1 cellular context compared by ENCODE assay signal in the genomic region with DNA sequence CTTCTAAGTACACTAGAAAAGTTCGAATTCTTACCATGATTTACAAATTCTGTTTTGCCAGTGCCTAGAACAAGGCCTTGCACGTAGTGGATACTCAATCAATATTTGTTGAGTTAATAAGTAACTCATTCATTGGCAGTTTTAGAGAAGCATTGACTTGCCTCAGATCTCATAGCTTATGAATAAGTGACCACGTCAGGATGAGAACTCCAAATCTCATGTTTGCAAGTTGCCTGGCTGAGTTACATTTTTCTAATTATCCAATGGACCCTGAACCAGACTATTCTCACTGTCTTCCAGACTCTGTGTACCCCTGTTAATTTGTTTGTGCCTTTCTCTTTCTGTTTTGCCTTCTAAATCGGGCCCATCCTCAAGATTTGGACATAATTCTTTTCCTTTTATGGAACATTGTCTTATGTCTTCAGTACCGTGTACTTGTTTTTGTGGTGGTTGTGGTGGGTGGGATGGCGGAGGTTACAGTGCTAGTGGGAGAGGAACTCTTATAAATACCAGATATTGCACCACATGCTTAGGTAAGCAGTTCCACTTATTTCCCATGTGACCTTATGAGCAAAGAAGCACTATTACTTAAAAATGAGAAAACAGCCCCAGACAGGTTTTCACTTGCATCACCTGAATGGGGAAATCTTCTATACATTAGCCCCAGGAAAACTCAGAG.
A peak's percentile ranks its signal among the peaks of the same experiment; 100 is the strongest.
TF ChIP-seq lines count a peak whose summit lies in the region.

No MANE protein-coding gene starts in this region.

TF ChIP-seq in HepG2, 621 proteins besides CTCF, POLR2A, EP300 and RAD21 (continued from another document):
- TF ChIP-seq, protein P1, sequence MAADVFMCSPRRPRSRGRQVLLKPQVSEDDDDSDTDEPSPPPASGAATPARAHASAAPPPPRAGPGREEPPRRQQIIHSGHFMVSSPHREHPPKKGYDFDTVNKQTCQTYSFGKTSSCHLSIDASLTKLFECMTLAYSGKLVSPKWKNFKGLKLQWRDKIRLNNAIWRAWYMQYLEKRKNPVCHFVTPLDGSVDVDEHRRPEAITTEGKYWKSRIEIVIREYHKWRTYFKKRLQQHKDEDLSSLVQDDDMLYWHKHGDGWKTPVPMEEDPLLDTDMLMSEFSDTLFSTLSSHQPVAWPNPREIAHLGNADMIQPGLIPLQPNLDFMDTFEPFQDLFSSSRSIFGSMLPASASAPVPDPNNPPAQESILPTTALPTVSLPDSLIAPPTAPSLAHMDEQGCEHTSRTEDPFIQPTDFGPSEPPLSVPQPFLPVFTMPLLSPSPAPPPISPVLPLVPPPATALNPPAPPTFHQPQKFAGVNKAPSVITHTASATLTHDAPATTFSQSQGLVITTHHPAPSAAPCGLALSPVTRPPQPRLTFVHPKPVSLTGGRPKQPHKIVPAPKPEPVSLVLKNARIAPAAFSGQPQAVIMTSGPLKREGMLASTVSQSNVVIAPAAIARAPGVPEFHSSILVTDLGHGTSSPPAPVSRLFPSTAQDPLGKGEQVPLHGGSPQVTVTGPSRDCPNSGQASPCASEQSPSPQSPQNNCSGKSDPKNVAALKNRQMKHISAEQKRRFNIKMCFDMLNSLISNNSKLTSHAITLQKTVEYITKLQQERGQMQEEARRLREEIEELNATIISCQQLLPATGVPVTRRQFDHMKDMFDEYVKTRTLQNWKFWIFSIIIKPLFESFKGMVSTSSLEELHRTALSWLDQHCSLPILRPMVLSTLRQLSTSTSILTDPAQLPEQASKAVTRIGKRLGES (CRISPR knock-in tag; IDR thresholded peaks at IDR 0.05; ENCODE audit: borderline replicate concordance): no peak
- TF ChIP-seq ZNF383 (CRISPR knock-in tag; IDR thresholded peaks at IDR 0.05; ENCODE audit: borderline replicate concordance) (no peak), ZNF441 (CRISPR knock-in tag; IDR thresholded peaks at IDR 0.05; ENCODE audit: borderline replicate concordance) (no peak), ZNF121 (CRISPR knock-in tag; IDR thresholded peaks at IDR 0.05) (0 out of 2 replicates have a peak, but pooled peaks have one; percentile 16), KLF12 (CRISPR knock-in tag; IDR thresholded peaks at IDR 0.05; ENCODE audit: borderline replicate concordance) (no peak), ZKSCAN1 (IDR thresholded peaks at IDR 0.05; ENCODE audit: low read length) (0 out of 2 replicates have a peak, but pooled peaks have one; percentile 15), POGZ (CRISPR knock-in tag; IDR thresholded peaks at IDR 0.05) (peak; percentile 89), HMG20A (CRISPR knock-in tag; IDR thresholded peaks at IDR 0.05; ENCODE audit: borderline replicate concordance) (no peak), KLF13 (CRISPR knock-in tag; IDR thresholded peaks at IDR 0.05) (no peak), SOX5 (CRISPR knock-in tag; IDR thresholded peaks at IDR 0.05; ENCODE audit: borderline replicate concordance) (peak; percentile 55; the same call in 1 of the 2 replicates), IRF2 (CRISPR knock-in tag; IDR thresholded peaks at IDR 0.05) (no peak), ZNF747 (CRISPR knock-in tag; IDR thresholded peaks at IDR 0.05; ENCODE audit: borderline replicate concordance) (no peak), ZNF75D (CRISPR knock-in tag; IDR thresholded peaks at IDR 0.05; ENCODE audit: borderline replicate concordance) (no peak), ZMYM4 (CRISPR knock-in tag; IDR thresholded peaks at IDR 0.05) (peak; percentile 62; the same call in 1 of the 2 replicates), KMT2A (CRISPR knock-in tag; IDR thresholded peaks at IDR 0.05) (no peak)
- TF ChIP-seq, protein P2, sequence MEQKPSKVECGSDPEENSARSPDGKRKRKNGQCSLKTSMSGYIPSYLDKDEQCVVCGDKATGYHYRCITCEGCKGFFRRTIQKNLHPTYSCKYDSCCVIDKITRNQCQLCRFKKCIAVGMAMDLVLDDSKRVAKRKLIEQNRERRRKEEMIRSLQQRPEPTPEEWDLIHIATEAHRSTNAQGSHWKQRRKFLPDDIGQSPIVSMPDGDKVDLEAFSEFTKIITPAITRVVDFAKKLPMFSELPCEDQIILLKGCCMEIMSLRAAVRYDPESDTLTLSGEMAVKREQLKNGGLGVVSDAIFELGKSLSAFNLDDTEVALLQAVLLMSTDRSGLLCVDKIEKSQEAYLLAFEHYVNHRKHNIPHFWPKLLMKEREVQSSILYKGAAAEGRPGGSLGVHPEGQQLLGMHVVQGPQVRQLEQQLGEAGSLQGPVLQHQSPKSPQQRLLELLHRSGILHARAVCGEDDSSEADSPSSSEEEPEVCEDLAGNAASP (CRISPR knock-in tag; IDR thresholded peaks at IDR 0.05; ENCODE audit: borderline replicate concordance): no peak
- TF ChIP-seq, protein P3, sequence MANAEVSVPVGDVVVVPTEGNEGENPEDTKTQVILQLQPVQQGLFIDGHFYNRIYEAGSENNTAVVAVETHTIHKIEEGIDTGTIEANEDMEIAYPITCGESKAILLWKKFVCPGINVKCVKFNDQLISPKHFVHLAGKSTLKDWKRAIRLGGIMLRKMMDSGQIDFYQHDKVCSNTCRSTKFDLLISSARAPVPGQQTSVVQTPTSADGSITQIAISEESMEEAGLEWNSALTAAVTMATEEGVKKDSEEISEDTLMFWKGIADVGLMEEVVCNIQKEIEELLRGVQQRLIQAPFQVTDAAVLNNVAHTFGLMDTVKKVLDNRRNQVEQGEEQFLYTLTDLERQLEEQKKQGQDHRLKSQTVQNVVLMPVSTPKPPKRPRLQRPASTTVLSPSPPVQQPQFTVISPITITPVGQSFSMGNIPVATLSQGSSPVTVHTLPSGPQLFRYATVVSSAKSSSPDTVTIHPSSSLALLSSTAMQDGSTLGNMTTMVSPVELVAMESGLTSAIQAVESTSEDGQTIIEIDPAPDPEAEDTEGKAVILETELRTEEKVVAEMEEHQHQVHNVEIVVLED (CRISPR knock-in tag; IDR thresholded peaks at IDR 0.05; ENCODE audit: borderline replicate concordance): peak; percentile 43; the same call in 1 of the 2 replicates
- TF ChIP-seq, protein P4, sequence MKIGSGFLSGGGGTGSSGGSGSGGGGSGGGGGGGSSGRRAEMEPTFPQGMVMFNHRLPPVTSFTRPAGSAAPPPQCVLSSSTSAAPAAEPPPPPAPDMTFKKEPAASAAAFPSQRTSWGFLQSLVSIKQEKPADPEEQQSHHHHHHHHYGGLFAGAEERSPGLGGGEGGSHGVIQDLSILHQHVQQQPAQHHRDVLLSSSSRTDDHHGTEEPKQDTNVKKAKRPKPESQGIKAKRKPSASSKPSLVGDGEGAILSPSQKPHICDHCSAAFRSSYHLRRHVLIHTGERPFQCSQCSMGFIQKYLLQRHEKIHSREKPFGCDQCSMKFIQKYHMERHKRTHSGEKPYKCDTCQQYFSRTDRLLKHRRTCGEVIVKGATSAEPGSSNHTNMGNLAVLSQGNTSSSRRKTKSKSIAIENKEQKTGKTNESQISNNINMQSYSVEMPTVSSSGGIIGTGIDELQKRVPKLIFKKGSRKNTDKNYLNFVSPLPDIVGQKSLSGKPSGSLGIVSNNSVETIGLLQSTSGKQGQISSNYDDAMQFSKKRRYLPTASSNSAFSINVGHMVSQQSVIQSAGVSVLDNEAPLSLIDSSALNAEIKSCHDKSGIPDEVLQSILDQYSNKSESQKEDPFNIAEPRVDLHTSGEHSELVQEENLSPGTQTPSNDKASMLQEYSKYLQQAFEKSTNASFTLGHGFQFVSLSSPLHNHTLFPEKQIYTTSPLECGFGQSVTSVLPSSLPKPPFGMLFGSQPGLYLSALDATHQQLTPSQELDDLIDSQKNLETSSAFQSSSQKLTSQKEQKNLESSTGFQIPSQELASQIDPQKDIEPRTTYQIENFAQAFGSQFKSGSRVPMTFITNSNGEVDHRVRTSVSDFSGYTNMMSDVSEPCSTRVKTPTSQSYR (CRISPR knock-in tag; IDR thresholded peaks at IDR 0.05; ENCODE audit: borderline replicate concordance): no peak
